In genomic region chr1:242788771-242789170, GRCh38 we compare ENCODE assay signal across 16 cellular contexts.
DNase-seq lines count a peak whose midpoint lies in the region; ATAC-seq, FAIRE-seq and TF ChIP-seq lines count a peak whose summit lies in the region.
"Had no signal": no experiment of that assay in that cellular context is flagged by ENCODE, and none has a peak within 500 bp of the region (broad histone marks: within the 10 kb centered on the region; RNA-seq: fewer than 3 reads in every experiment).

No MANE protein-coding gene starts in this region.

- CTCF ChIA-PET in GM12878 (lab: Yijun Ruan, JAX): interaction anchor here (0.7 to 1.6 kb wide), 4 partner anchors 9 to 99 kb away, joined by 3 to 5 read pairs (median 4); no protein-coding TSS in a partner anchor
- CTCF ChIA-PET in mammary epithelial cell (lab: Charles Lee; ENCODE audit: low non-redundant PET): no interaction called here

- no peak for TF ChIP-seq POLR2A in GM12878 (IDR thresholded peaks at IDR 0.05; ENCODE audit: low read depth, low read length)

- WGBS in GM12878 (ENCODE audit: insufficient coverage, insufficient replicate concordance, low lambda C conversion rate, missing lambda C conversion rate): 3% methylated on average over 2 of the region's 2 CpGs
- 66% methylated on average over 2 of the region's 2 CpGs for WGBS in mammary epithelial cell (ENCODE audit: low coverage, missing lambda C conversion rate)

- H3K4me3 ChIP-seq in GM12878 (no peak overlapping the region), mammary epithelial cell (replicated peaks in 1 of 3; ENCODE audit: insufficient read depth in 1 of 3, low read depth in 2 of 3, low read length in 3 of 3) (no peak overlapping the region)

- SMC1A ChIA-PET in GM12878 (lab: Charles Lee; ENCODE audit: uncharacterized antibody, unreplicated experiment): interaction anchor here (1.2 to 2.1 kb wide), 3 partner anchors 9 to 525 kb away, joined by 4 to 8 read pairs (median 5); no protein-coding TSS in a partner anchor

- H3K4me1 ChIP-seq in GM12878 (ENCODE audit: control insufficient read depth, insufficient read depth, low read length) (peaks cover 4% of the 10 kb centered on the region; the same call in 1 of the 2 replicates), mammary epithelial cell (ENCODE audit: insufficient read depth, low read length) (no peaks in the 10 kb centered on the region)

- H3K79me2 ChIP-seq in GM12878 (ENCODE audit: control insufficient read depth, insufficient read depth, low read length) (no peaks in the 10 kb centered on the region), mammary epithelial cell (ENCODE audit: insufficient read depth, low read length) (no peaks in the 10 kb centered on the region)

- H3K4me1 Mint-ChIP-seq in osteocyte (ENCODE audit: unreplicated experiment): no peaks in the 10 kb centered on the region
- H3K4me1 Mint-ChIP-seq: activated CD4-positive, alpha-beta memory T cell treated with anti-CD3 and anti-CD28 coated beads, Interleukin-2, amount 10 ng/mL, durations not matched to agents 7 days and 5 days; activated naive CD8-positive, alpha-beta T cell treated with anti-CD3 and anti-CD28 coated beads, Interleukin-2, amount 10 ng/mL, durations not matched to agents 7 days and 5 days had no signal

- POLR2A ChIA-PET in GM12878 (lab: Charles Lee): no interaction called here

- H3K36me3 ChIP-seq in GM12878 (ENCODE audit: control insufficient read depth in 2 of 2, insufficient read depth in 2 of 2, low read length in 1 of 2) (no peaks in the 10 kb centered on the region), mammary epithelial cell (ENCODE audit: insufficient read depth, low read length) (no peaks in the 10 kb centered on the region)

- intact Hi-C loops in GM12878 (cut with micrococcal nuclease; ENCODE audit: unreplicated experiment) (no loop called here), mammary epithelial cell (cut with micrococcal nuclease) (loop anchor here (5.0 kb wide), 1 partner anchor 266 kb away; the partner anchor contains the start of gene PLD5)

- H3K27me3 ChIP-seq in GM12878 (replicated peaks in 1 of 2; ENCODE audit: control insufficient read depth in 2 of 2, insufficient read depth in 2 of 2, low read length in 1 of 2) (peaks cover 0 to 2% of the 10 kb centered on the region in 2 experiments; a peak in 1 of 4 replicates), mammary epithelial cell (ENCODE audit: insufficient read depth, low read length) (peaks cover 6% of the 10 kb centered on the region)

- H2AFZ ChIP-seq in GM12878 (ENCODE audit: control insufficient read depth, low read depth, low read length) (no peak overlapping the region), mammary epithelial cell (ENCODE audit: low read depth, low read length) (no peak overlapping the region)

- peak; percentile 87 for FAIRE-seq in GM12878 (lab: Jason Lieb, UNC)

- no peak for TF ChIP-seq RAD21 in GM12878 (IDR thresholded peaks at IDR 0.05; ENCODE audit: insufficient read depth, low read depth, low read length)

- TF ChIP-seq EP300 in GM12878 (IDR thresholded peaks at IDR 0.05; ENCODE audit: borderline replicate concordance in 1 of 2, control insufficient read depth in 1 of 2, low read depth in 2 of 2, low read length in 2 of 2): peak; percentile 13 to 81; a peak in 2 of 4 replicates

- in situ Hi-C loops in GM12878 (cut with MboI): loop anchor here (25.0 kb wide), 1 partner anchor 524 kb away; no protein-coding TSS in a partner anchor
- in situ Hi-C loops in mammary epithelial cell (cut with MboI; ENCODE audit: low sequenced_read_pairs in 2 of 2): loop anchor here (25.0 kb wide), 1 partner anchor 326 kb away; no protein-coding TSS in a partner anchor

- H3K4me2 ChIP-seq in GM12878 (ENCODE audit: control insufficient read depth, insufficient read depth): 0 out of 2 replicates have a peak overlapping the region, but pooled peaks have one; percentile 54
- no peak overlapping the region for H3K4me2 ChIP-seq in mammary epithelial cell (ENCODE audit: insufficient read depth, low read depth, low read length)

- RAD21 ChIA-PET in GM12878 (lab: Charles Lee; ENCODE audit: unreplicated experiment): interaction anchor here (1.0 kb wide), 1 partner anchor 526 kb away, joined by 3 read pairs; no protein-coding TSS in a partner anchor

- H3K27ac ChIP-seq in GM12878 (ENCODE audit: control insufficient read depth, insufficient read depth): no peak overlapping the region
- H3K27ac ChIP-seq in mammary epithelial cell (ENCODE audit: insufficient read depth, low read depth, low read length): no peak overlapping the region

- peak; percentile 40 for DNase-seq in GM12878 (ENCODE audit: low read depth, low spot score)
- no peak for DNase-seq in osteocyte (ENCODE audit: extremely low spot score, unreplicated experiment)
- DNase-seq in mammary epithelial cell: no peak
- no peak for DNase-seq in NCI-H526 treated with DMSO at 0.1 percent for 48 hours (lab: John Stamatoyannopoulos, UW)
- no peak for DNase-seq in GF-D8 (lab: John Stamatoyannopoulos, UW)
- DNase-seq: activated CD4-positive, alpha-beta memory T cell treated with anti-CD3 and anti-CD28 coated beads, Interleukin-2, amount 10 ng/mL, durations not matched to agents 7 days and 5 days; activated naive CD8-positive, alpha-beta T cell treated with anti-CD3 and anti-CD28 coated beads, Interleukin-2, amount 10 ng/mL, durations not matched to agents 7 days and 5 days; dermis blood vessel endothelial cell; left ventricle myocardium superior; NCI-H1436 treated with DMSO at 0.1 percent for 48 hours; OCI-M1; posterior cingulate gyrus; stimulated activated CD4-positive, alpha-beta T cell treated with anti-CD3 and anti-CD28 coated beads, Interleukin-4, amount 100 ng/mL, for 4 hours had no signal

- H3K9me3 ChIP-seq in GM12878 (replicated peaks; ENCODE audit: control insufficient read depth, insufficient read depth, low read length): no peaks in the 10 kb centered on the region
- no peaks in the 10 kb centered on the region for H3K9me3 ChIP-seq in mammary epithelial cell (replicated peaks; ENCODE audit: insufficient read depth, low read length)

- H3K9me3 Mint-ChIP-seq in osteocyte (ENCODE audit: unreplicated experiment): peaks cover 9% of the 10 kb centered on the region
- H3K9me3 Mint-ChIP-seq: activated CD4-positive, alpha-beta memory T cell treated with anti-CD3 and anti-CD28 coated beads, Interleukin-2, amount 10 ng/mL, durations not matched to agents 7 days and 5 days; activated naive CD8-positive, alpha-beta T cell treated with anti-CD3 and anti-CD28 coated beads, Interleukin-2, amount 10 ng/mL, durations not matched to agents 7 days and 5 days had no signal

- no peak overlapping the region for H3K27ac Mint-ChIP-seq in osteocyte (ENCODE audit: unreplicated experiment)
- H3K27ac Mint-ChIP-seq: activated CD4-positive, alpha-beta memory T cell treated with anti-CD3 and anti-CD28 coated beads, Interleukin-2, amount 10 ng/mL, durations not matched to agents 7 days and 5 days; activated naive CD8-positive, alpha-beta T cell treated with anti-CD3 and anti-CD28 coated beads, Interleukin-2, amount 10 ng/mL, durations not matched to agents 7 days and 5 days had no signal

- H3K4me3 Mint-ChIP-seq in osteocyte (ENCODE audit: unreplicated experiment): no peak overlapping the region
- H3K4me3 Mint-ChIP-seq: activated CD4-positive, alpha-beta memory T cell treated with anti-CD3 and anti-CD28 coated beads, Interleukin-2, amount 10 ng/mL, durations not matched to agents 7 days and 5 days; activated naive CD8-positive, alpha-beta T cell treated with anti-CD3 and anti-CD28 coated beads, Interleukin-2, amount 10 ng/mL, durations not matched to agents 7 days and 5 days had no signal

- H3K36me3 Mint-ChIP-seq in osteocyte (ENCODE audit: unreplicated experiment): no peaks in the 10 kb centered on the region
- H3K36me3 Mint-ChIP-seq: activated naive CD8-positive, alpha-beta T cell treated with anti-CD3 and anti-CD28 coated beads, Interleukin-2, amount 10 ng/mL, durations not matched to agents 7 days and 5 days had no signal

- H4K20me1 ChIP-seq in GM12878 (ENCODE audit: control insufficient read depth, insufficient read depth) (no peaks in the 10 kb centered on the region), mammary epithelial cell (ENCODE audit: insufficient read depth, low read length) (no peaks in the 10 kb centered on the region)

- TF ChIP-seq CTCF in GM12878 (IDR thresholded peaks at IDR 0.05 in 2 of 3, conservative IDR thresholded peaks at IDR 0.05 in 1 of 3; ENCODE audit: control insufficient read depth in 2 of 3, extremely low read depth in 1 of 3, insufficient read depth in 1 of 3, low read depth in 3 of 3, low read length in 3 of 3) (no peak), osteocyte (IDR thresholded peaks at IDR 0.05) (no peak), mammary epithelial cell (conservative IDR thresholded peaks at IDR 0.05 in 1 of 2, IDR thresholded peaks at IDR 0.05 in 1 of 2; ENCODE audit: extremely low read depth in 1 of 2, insufficient read depth in 1 of 2, low read depth in 1 of 2, low read length in 2 of 2) (no peak)

- H3K9ac ChIP-seq in GM12878 (ENCODE audit: control insufficient read depth, insufficient read depth, low read length) (no peak overlapping the region), mammary epithelial cell (ENCODE audit: insufficient read depth, low read length) (no peak overlapping the region)

- dilution Hi-C loops in mammary epithelial cell (cut with HindIII; ENCODE audit: low sequenced_read_pairs): loop anchor here (5.0 kb wide), 1 partner anchor 96 kb away; no protein-coding TSS in a partner anchor

- ATAC-seq in GM18873 (IDR thresholded peaks at IDR 0.05; ENCODE audit: low FRiP score, unreplicated experiment): peak; percentile 81
- peak; percentile 78 for ATAC-seq in GM21576 (IDR thresholded peaks at IDR 0.05; ENCODE audit: unreplicated experiment)
- ATAC-seq in HG03097 (IDR thresholded peaks at IDR 0.05; ENCODE audit: low FRiP score, unreplicated experiment): peak; percentile 85
- peak; percentile 91 for ATAC-seq in GM12878
- ATAC-seq: left ventricle myocardium superior had no signal

- H3K27me3 Mint-ChIP-seq in osteocyte (ENCODE audit: unreplicated experiment): no peaks in the 10 kb centered on the region
- H3K27me3 Mint-ChIP-seq: activated CD4-positive, alpha-beta memory T cell treated with anti-CD3 and anti-CD28 coated beads, Interleukin-2, amount 10 ng/mL, durations not matched to agents 7 days and 5 days; activated naive CD8-positive, alpha-beta T cell treated with anti-CD3 and anti-CD28 coated beads, Interleukin-2, amount 10 ng/mL, durations not matched to agents 7 days and 5 days had no signal

- BruUV-seq in GM12878 (replicated peaks; lab: Mats Ljungman, UMichigan): no TSS peak
- BruUV-seq in mammary epithelial cell (replicated peaks; lab: Mats Ljungman, UMichigan): no TSS peak

TF ChIP-seq in GM12878, 131 proteins besides CTCF, POLR2A, EP300 and RAD21 (continues in another document):
- peak; percentile 87 for TF ChIP-seq MTA2 (IDR thresholded peaks at IDR 0.05; ENCODE audit: low read depth)
